In genomic region chr4:158996669-158997074, GRCh38 we compare ENCODE assay signal across 11 cellular contexts.
DNase-seq lines count a peak whose midpoint lies in the region; ATAC-seq and TF ChIP-seq lines count a peak whose summit lies in the region.
"Had no signal": no experiment of that assay in that cellular context is flagged by ENCODE, and none has a peak within 500 bp of the region (broad histone marks: within the 10 kb centered on the region; RNA-seq: fewer than 3 reads in every experiment).

No MANE protein-coding gene starts in this region.

- in situ Hi-C loops in astrocyte of the cerebellum (cut with HindIII; ENCODE audit: low sequenced_read_pairs) = no loop called here

- DNase-seq in AG04449 (ENCODE audit: low read depth, low spot score) = peak; percentile 80
- DNase-seq in LNCaP clone FGC (ENCODE audit: low read depth) = peak; percentile 23
- DNase-seq in astrocyte of the cerebellum (ENCODE audit: low read depth) = peak; percentile 97
- DNase-seq in left lobe of liver (ENCODE audit: low spot score) = no peak
- no peak for DNase-seq in activated CD4-positive, CD25-positive, alpha-beta regulatory T cell treated with anti-CD3 and anti-CD28 coated beads, Interleukin-2, amount 50 U/mL, for 72 hours
- no peak for DNase-seq in activated effector memory CD4-positive, alpha-beta T cell treated with anti-CD3 and anti-CD28 coated beads, Interleukin-2, amount 50 U/mL, for 16 hours
- DNase-seq in stimulated activated CD4-positive, alpha-beta T cell treated with anti-CD3 and anti-CD28 coated beads, Interleukin-4, amount 100 ng/mL, for 1 hour = no peak
- DNase-seq: activated T-cell treated with anti-CD3 and anti-CD28 coated beads for 4 hours, DMS79 treated with DMSO at 0.1 percent for 48 hours, NCI-H1694 treated with DMSO at 0.1 percent for 48 hours had no signal

- CTCF ChIA-PET in AG04449 (lab: Yijun Ruan, JAX) = interaction anchor here (1.2 kb wide), 1 partner anchor 14 kb away, joined by 6 read pairs; no protein-coding TSS in a partner anchor

- no peak for TF ChIP-seq CTCF in AG04449 (IDR thresholded peaks at IDR 0.05; ENCODE audit: insufficient read depth, low read length, missing control alignments)
- TF ChIP-seq CTCF in LNCaP clone FGC (IDR thresholded peaks at IDR 0.05; ENCODE audit: control insufficient read depth, extremely low read depth, insufficient read depth) = no peak
- TF ChIP-seq CTCF in astrocyte of the cerebellum (IDR thresholded peaks at IDR 0.05; ENCODE audit: low read depth, low read length, missing control alignments) = no peak

- ATAC-seq in left lobe of liver (peak; percentile 54), GM21367 (IDR thresholded peaks at IDR 0.05; ENCODE audit: unreplicated experiment) (no peak)

- H3K4me3 ChIP-seq in AG04449 (ENCODE audit: low read depth, low read length) = no peak overlapping the region
- H3K4me3 ChIP-seq in LNCaP clone FGC (ENCODE audit: low read depth, low read length) = no peak overlapping the region
- no peak overlapping the region for H3K4me3 ChIP-seq in astrocyte of the cerebellum (ENCODE audit: low read depth, low read length)

- POLR2A ChIA-PET in AG04449 (lab: Yijun Ruan, JAX) = interaction anchor here (0.8 kb wide), 1 partner anchor 123 kb away, joined by 4 read pairs; no protein-coding TSS in a partner anchor

Comparison
In these comparisons a context has a peak if more than half of its experiments do, and no peak if none do; other contexts are left out.
1. DNase-seq: peak in AG04449 (single experiment), LNCaP clone FGC (single experiment) and astrocyte of the cerebellum (single experiment); none in left lobe of liver (single experiment), activated CD4-positive, CD25-positive, alpha-beta regulatory T cell treated with anti-CD3 and anti-CD28 coated beads, Interleukin-2, amount 50 U/mL, for 72 hours (single experiment), activated effector memory CD4-positive, alpha-beta T cell treated with anti-CD3 and anti-CD28 coated beads, Interleukin-2, amount 50 U/mL, for 16 hours (single experiment) and stimulated activated CD4-positive, alpha-beta T cell treated with anti-CD3 and anti-CD28 coated beads, Interleukin-4, amount 100 ng/mL, for 1 hour (single experiment).